Comparison of ENCODE assay signal across 35 cellular contexts in the genomic region with DNA sequence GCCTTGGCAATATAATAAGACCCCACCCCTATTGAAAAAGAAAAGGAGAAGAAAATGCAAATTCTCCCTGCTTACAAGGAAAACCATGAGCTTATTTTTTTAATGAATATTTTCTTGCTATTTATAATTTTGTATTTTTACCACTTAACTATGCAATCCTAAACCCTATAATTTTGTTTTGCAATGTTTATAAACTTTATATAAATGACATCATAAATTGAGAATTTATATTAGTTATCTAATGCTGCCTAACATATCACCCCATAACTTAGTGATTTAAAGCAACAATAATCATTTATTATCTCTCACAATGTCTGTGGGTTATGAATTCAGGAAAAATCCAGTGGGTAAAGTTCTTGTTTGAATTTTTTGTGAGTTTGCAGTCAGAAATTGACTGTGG.
"Had no signal": no experiment of that assay in that cellular context is flagged by ENCODE, and none has a peak within 500 bp of the region (broad histone marks: within the 10 kb centered on the region; RNA-seq: fewer than 3 reads in every experiment).

No MANE protein-coding gene starts in this region.

- H3K9ac ChIP-seq: KMS-11 had no signal

- H3K9me3 ChIP-seq: MG63 had no signal

- H3K36me3 ChIP-seq: MG63 had no signal

- DNase-seq: Karpas-422, Kasumi-1, MG63, MM.1S, MV-4-11, NCI-H1048, NCI-H1092, NCI-H1092 treated with DMSO at 0.1 percent for 48 hours, NCI-H1105, NCI-H1105 treated with DMSO at 0.1 percent for 48 hours, NCI-H1417, NCI-H1417 treated with DMSO at 0.1 percent for 48 hours, NCI-H1436, NCI-H1436 treated with DMSO at 0.1 percent for 48 hours, NCI-H146, NCI-H1694, NCI-H1694 treated with DMSO at 0.1 percent for 48 hours, NCI-H187, NCI-H187 treated with DMSO at 0.1 percent for 48 hours, NCI-H1930, NCI-H2029, NCI-H2029 treated with DMSO at 0.1 percent for 48 hours, NCI-H2081, NCI-H2081 treated with DMSO at 0.1 percent for 48 hours, NCI-H2107, NCI-H2171, NCI-H2171 treated with DMSO at 0.1 percent for 48 hours, NCI-H2227 treated with DMSO at 0.1 percent for 48 hours, NCI-H226, NCI-H345, NCI-H446, NCI-H446 treated with DMSO at 0.1 percent for 48 hours, NCI-H510A, NCI-H510A treated with DMSO at 0.1 percent for 48 hours had no signal

- H3K4me2 ChIP-seq: KMS-11 had no signal

- H3K27me3 ChIP-seq: MG63 had no signal

- H3K4me3 ChIP-seq: MG63 had no signal

- H3K27ac ChIP-seq: KMS-11 had no signal
